ENCODE assay signal across 2 cellular contexts in the genomic region with DNA sequence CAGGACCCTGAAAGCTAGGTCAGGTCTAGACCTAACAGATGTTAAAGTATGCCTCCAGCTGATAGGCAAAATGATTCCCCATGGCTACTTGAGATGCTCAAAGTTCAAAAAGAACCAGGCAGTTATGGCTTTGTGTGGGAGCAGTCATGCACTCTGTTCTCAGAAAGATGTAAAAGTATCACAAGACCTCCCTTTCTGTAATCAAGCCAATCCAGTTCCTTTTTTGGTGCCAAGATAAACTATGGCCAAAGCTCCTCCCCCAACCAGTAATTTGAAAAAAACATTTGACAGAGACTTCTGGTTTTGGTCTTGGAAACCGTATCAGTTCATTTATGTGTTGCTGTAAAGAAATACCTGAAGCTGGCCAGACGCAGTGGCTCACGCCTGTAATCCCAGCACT.
TF ChIP-seq lines count a peak whose summit lies in the region.

No MANE protein-coding gene starts in this region.

TF ChIP-seq in IMR-90, 13 proteins besides CTCF, POLR2A, EP300 and RAD21:
- TF ChIP-seq ELK1 (IDR thresholded peaks at IDR 0.05; ENCODE audit: borderline replicate concordance, low read depth, low read length): no peak
- TF ChIP-seq MXI1 (IDR thresholded peaks at IDR 0.05; ENCODE audit: borderline replicate concordance, low read depth, low read length): no peak
- TF ChIP-seq NFE2L2 (IDR thresholded peaks at IDR 0.05; ENCODE audit: low read depth, low read length): no peak
- no peak for TF ChIP-seq MAZ (IDR thresholded peaks at IDR 0.05; ENCODE audit: borderline replicate concordance, low read depth, low read length)
- TF ChIP-seq MAFK (IDR thresholded peaks at IDR 0.05; ENCODE audit: low read depth, low read length): no peak
- TF ChIP-seq USF2 (IDR thresholded peaks at IDR 0.05; ENCODE audit: low read depth, low read length): no peak
- TF ChIP-seq BHLHE40 (IDR thresholded peaks at IDR 0.05; ENCODE audit: low read depth, low read length): no peak
- no peak for TF ChIP-seq CHD1 (IDR thresholded peaks at IDR 0.05; ENCODE audit: low read depth, low read length)
- no peak for TF ChIP-seq RCOR1 (IDR thresholded peaks at IDR 0.05; ENCODE audit: insufficient replicate concordance, low read length)
- no peak for TF ChIP-seq FOS (IDR thresholded peaks at IDR 0.05; ENCODE audit: low read depth, low read length)
- no peak for TF ChIP-seq RFX5 (IDR thresholded peaks at IDR 0.05; ENCODE audit: low read depth, low read length)
- no peak for TF ChIP-seq SMC3 (IDR thresholded peaks at IDR 0.05; ENCODE audit: low read depth, low read length)
- TF ChIP-seq CEBPB (IDR thresholded peaks at IDR 0.05; ENCODE audit: low read depth, low read length): no peak

TF ChIP-seq in K562, 482 proteins besides CTCF, POLR2A, EP300 and RAD21:
- TF ChIP-seq, protein P1, sequence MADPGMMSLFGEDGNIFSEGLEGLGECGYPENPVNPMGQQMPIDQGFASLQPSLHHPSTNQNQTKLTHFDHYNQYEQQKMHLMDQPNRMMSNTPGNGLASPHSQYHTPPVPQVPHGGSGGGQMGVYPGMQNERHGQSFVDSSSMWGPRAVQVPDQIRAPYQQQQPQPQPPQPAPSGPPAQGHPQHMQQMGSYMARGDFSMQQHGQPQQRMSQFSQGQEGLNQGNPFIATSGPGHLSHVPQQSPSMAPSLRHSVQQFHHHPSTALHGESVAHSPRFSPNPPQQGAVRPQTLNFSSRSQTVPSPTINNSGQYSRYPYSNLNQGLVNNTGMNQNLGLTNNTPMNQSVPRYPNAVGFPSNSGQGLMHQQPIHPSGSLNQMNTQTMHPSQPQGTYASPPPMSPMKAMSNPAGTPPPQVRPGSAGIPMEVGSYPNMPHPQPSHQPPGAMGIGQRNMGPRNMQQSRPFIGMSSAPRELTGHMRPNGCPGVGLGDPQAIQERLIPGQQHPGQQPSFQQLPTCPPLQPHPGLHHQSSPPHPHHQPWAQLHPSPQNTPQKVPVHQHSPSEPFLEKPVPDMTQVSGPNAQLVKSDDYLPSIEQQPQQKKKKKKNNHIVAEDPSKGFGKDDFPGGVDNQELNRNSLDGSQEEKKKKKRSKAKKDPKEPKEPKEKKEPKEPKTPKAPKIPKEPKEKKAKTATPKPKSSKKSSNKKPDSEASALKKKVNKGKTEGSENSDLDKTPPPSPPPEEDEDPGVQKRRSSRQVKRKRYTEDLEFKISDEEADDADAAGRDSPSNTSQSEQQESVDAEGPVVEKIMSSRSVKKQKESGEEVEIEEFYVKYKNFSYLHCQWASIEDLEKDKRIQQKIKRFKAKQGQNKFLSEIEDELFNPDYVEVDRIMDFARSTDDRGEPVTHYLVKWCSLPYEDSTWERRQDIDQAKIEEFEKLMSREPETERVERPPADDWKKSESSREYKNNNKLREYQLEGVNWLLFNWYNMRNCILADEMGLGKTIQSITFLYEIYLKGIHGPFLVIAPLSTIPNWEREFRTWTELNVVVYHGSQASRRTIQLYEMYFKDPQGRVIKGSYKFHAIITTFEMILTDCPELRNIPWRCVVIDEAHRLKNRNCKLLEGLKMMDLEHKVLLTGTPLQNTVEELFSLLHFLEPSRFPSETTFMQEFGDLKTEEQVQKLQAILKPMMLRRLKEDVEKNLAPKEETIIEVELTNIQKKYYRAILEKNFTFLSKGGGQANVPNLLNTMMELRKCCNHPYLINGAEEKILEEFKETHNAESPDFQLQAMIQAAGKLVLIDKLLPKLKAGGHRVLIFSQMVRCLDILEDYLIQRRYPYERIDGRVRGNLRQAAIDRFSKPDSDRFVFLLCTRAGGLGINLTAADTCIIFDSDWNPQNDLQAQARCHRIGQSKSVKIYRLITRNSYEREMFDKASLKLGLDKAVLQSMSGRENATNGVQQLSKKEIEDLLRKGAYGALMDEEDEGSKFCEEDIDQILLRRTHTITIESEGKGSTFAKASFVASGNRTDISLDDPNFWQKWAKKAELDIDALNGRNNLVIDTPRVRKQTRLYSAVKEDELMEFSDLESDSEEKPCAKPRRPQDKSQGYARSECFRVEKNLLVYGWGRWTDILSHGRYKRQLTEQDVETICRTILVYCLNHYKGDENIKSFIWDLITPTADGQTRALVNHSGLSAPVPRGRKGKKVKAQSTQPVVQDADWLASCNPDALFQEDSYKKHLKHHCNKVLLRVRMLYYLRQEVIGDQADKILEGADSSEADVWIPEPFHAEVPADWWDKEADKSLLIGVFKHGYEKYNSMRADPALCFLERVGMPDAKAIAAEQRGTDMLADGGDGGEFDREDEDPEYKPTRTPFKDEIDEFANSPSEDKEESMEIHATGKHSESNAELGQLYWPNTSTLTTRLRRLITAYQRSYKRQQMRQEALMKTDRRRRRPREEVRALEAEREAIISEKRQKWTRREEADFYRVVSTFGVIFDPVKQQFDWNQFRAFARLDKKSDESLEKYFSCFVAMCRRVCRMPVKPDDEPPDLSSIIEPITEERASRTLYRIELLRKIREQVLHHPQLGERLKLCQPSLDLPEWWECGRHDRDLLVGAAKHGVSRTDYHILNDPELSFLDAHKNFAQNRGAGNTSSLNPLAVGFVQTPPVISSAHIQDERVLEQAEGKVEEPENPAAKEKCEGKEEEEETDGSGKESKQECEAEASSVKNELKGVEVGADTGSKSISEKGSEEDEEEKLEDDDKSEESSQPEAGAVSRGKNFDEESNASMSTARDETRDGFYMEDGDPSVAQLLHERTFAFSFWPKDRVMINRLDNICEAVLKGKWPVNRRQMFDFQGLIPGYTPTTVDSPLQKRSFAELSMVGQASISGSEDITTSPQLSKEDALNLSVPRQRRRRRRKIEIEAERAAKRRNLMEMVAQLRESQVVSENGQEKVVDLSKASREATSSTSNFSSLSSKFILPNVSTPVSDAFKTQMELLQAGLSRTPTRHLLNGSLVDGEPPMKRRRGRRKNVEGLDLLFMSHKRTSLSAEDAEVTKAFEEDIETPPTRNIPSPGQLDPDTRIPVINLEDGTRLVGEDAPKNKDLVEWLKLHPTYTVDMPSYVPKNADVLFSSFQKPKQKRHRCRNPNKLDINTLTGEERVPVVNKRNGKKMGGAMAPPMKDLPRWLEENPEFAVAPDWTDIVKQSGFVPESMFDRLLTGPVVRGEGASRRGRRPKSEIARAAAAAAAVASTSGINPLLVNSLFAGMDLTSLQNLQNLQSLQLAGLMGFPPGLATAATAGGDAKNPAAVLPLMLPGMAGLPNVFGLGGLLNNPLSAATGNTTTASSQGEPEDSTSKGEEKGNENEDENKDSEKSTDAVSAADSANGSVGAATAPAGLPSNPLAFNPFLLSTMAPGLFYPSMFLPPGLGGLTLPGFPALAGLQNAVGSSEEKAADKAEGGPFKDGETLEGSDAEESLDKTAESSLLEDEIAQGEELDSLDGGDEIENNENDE (IDR thresholded peaks at IDR 0.05; ENCODE audit: low read depth, low read length): no peak
- TF ChIP-seq CBFA2T3 (IDR thresholded peaks at IDR 0.05) (0 out of 2 replicates have a peak, but pooled peaks have one; percentile 7), TCFL5 (CRISPR knock-in tag; conservative IDR thresholded peaks at IDR 0.05) (no peak), SMAD2 (IDR thresholded peaks at IDR 0.05; ENCODE audit: low read depth, low read length) (no peak), SPI1 (IDR thresholded peaks at IDR 0.05; ENCODE audit: borderline replicate concordance, low read depth, low read length) (peak; percentile 30; the same call in 1 of the 2 replicates)
